ENCODE assay signal across 8 cellular contexts in genomic region chr15:74545776-74546656, GRCh38. TPM values are rescaled to one million over a fixed set of nuclear protein-coding genes. Genes with fewer than 3 reads are reported as not detected.
DNase-seq lines count a peak whose midpoint lies in the region; ATAC-seq and TF ChIP-seq lines count a peak whose summit lies in the region.

No MANE protein-coding gene starts in this region.

- TF ChIP-seq CTCF in AG04449 (IDR thresholded peaks at IDR 0.05; ENCODE audit: insufficient read depth, low read length, missing control alignments): no peak

- CTCF ChIA-PET in AG04449 (lab: Yijun Ruan, JAX): interaction anchor here (1.0 to 2.3 kb wide), 8 partner anchors 16 to 234 kb away, joined by 3 to 7 read pairs (median 4); no protein-coding TSS in a partner anchor

- H3K4me3 ChIP-seq in AG04449 (ENCODE audit: low read depth, low read length): no peak overlapping the region

- ATAC-seq in GM19023 (IDR thresholded peaks at IDR 0.05; ENCODE audit: unreplicated experiment) (peak; percentile 61), HG03342 (IDR thresholded peaks at IDR 0.05; ENCODE audit: unreplicated experiment) (peak; percentile 43), left lobe of liver (peak; percentile 90)

- peak; percentile 94 for DNase-seq in AG04449 (ENCODE audit: low read depth, low spot score)
- DNase-seq in NCI-H345 treated with DMSO at 0.1 percent for 48 hours (lab: John Stamatoyannopoulos, UW; ENCODE audit: unreplicated experiment): peak; percentile 96
- peak; percentile 91 to 98 for DNase-seq in activated CD4-positive, alpha-beta T cell treated with anti-CD3 and anti-CD28 coated beads for 24 hours (ENCODE audit: low read depth in 2 of 2)
- DNase-seq in cerebellum (ENCODE audit: low spot score): peak; percentile 70
- peak; percentile 99 for DNase-seq in left lobe of liver (ENCODE audit: low spot score)
- peak; percentile 93 to 94 for DNase-seq in stimulated activated CD4-positive, alpha-beta T cell treated with anti-CD3 and anti-CD28 coated beads, Interleukin-2, amount 100 ng/mL, for 48 hours

- POLR2A ChIA-PET in AG04449 (lab: Yijun Ruan, JAX): interaction anchor here (1.3 to 2.5 kb wide), 5 partner anchors 9 to 69 kb away, joined by 3 to 6 read pairs (median 5); partner anchors contain the start of gene CLK3

RNA-seq across cellular contexts. Expression of gene ARID3B, which starts 5.0 kb away (rescaled TPM):
- 9.6 TPM for total RNA-seq in cerebellum
- total RNA-seq in left lobe of liver: 3.7 TPM
